ENCODE assay signal across 18 cellular contexts in the genomic region with DNA sequence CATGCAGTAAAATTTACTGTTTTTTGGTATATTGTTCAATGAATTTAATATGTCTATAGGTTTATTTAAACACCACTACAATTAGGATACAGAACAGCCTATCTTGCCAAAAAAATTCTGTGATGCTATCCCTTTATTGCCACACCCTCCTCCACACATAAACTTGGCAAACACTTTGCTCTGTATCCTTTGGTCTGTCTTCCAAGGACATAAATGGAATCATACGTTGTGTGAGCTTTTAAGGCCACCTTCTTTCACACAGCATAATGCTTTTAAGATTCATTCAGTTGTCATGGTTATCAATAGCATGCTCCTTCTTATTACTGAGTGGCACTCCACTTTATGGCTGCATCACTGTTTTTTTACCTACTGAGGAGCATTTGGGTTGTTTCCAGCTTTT.
DNase-seq lines count a peak whose midpoint lies in the region; FAIRE-seq and TF ChIP-seq lines count a peak whose summit lies in the region.
"Had no signal": no experiment of that assay in that cellular context is flagged by ENCODE, and none has a peak within 500 bp of the region (broad histone marks: within the 10 kb centered on the region; RNA-seq: fewer than 3 reads in every experiment).

No MANE protein-coding gene starts in this region.

- no peak for FAIRE-seq in GM12892 (lab: Jason Lieb, UNC)
- FAIRE-seq: urothelium cell line had no signal

- no peak for TF ChIP-seq POLR2A in GM12892 (IDR thresholded peaks at IDR 0.05; ENCODE audit: low read depth, low read length)

- peak; percentile 40 for DNase-seq in DMS114 treated with DMSO at 0.1 percent for 48 hours (lab: John Stamatoyannopoulos, UW; ENCODE audit: unreplicated experiment)
- DNase-seq in LHCN-M2 (ENCODE audit: low read depth) = peak; percentile 15
- peak; percentile 1 for DNase-seq in cerebellar cortex (ENCODE audit: low spot score)
- peak; percentile 28 for DNase-seq in iris pigment epithelial cell (ENCODE audit: low read depth)
- no peak for DNase-seq in ureter (ENCODE audit: low spot score)
- DNase-seq in HCEC 1CT = no peak
- no peak for DNase-seq in GM12892 (ENCODE audit: insufficient read length)
- DNase-seq in NCI-H526 treated with DMSO at 0.1 percent for 48 hours (lab: John Stamatoyannopoulos, UW) = no peak
- DNase-seq: activated CD8-positive, alpha-beta memory T cell treated with anti-CD3 and anti-CD28 coated beads, Interleukin-2, amount 10 ng/mL, durations not matched to agents 7 days and 5 days; activated effector memory CD4-positive, alpha-beta T cell treated with Interleukin-2 at 50 U/mL for 16 hours; CD4-positive, alpha-beta T cell; heart left ventricle; HFFc6; islet precursor cell; NCI-H2029 treated with DMSO at 0.1 percent for 48 hours; NCI-H69; stomach had no signal

Comparison
In these comparisons a context has a peak if more than half of its experiments do, and no peak if none do; other contexts are left out.
1. DNase-seq: peak in DMS114 treated with DMSO at 0.1 percent for 48 hours (single experiment), LHCN-M2 (single experiment), cerebellar cortex (single experiment) and iris pigment epithelial cell (single experiment); none in ureter (single experiment), HCEC 1CT (single experiment), GM12892 (single experiment) and NCI-H526 treated with DMSO at 0.1 percent for 48 hours (single experiment).